In the genomic region with DNA sequence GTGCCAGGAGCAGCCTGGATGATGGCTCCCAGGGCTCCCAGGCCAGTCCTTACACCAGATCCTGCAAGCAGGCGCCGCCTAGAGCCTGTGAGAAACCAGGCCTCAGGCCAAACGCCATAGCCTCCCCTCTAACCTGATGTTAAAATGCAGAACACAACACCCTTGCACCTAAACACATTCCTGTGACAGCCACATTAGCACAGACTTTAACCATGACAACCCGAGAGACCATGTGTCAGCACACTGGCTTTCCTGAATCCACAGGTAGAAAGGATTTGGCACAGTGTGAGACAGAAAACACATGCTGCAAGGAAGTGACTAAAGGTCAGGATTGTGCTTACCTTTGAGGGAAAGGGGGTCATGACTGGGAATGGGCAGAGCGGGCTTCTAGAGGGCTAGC, we compare ENCODE assay signal across 3 cellular contexts.
A peak's percentile ranks its signal among the peaks of the same experiment; 100 is the strongest.
TF ChIP-seq lines count a peak whose summit lies in the region.

No MANE protein-coding gene starts in this region.

TF ChIP-seq in SK-N-SH treated with all-trans-retinoic acid at 6 μM for 48 hours, 23 proteins besides CTCF, POLR2A, EP300 and RAD21 (continued from another document):
- TF ChIP-seq, protein P1, sequence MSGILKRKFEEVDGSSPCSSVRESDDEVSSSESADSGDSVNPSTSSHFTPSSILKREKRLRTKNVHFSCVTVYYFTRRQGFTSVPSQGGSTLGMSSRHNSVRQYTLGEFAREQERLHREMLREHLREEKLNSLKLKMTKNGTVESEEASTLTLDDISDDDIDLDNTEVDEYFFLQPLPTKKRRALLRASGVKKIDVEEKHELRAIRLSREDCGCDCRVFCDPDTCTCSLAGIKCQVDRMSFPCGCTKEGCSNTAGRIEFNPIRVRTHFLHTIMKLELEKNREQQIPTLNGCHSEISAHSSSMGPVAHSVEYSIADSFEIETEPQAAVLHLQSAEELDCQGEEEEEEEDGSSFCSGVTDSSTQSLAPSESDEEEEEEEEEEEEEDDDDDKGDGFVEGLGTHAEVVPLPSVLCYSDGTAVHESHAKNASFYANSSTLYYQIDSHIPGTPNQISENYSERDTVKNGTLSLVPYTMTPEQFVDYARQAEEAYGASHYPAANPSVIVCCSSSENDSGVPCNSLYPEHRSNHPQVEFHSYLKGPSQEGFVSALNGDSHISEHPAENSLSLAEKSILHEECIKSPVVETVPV (CRISPR knock-in tag; IDR thresholded peaks at IDR 0.05) = no peak
- TF ChIP-seq ZC3H10 (CRISPR knock-in tag; IDR thresholded peaks at IDR 0.05) = no peak
- no peak for TF ChIP-seq TSHZ2 (CRISPR knock-in tag; IDR thresholded peaks at IDR 0.05)
- TF ChIP-seq ARNTL (CRISPR knock-in tag; IDR thresholded peaks at IDR 0.05; ENCODE audit: borderline replicate concordance, low read depth) = no peak
- no peak for TF ChIP-seq CREB5 (CRISPR knock-in tag; IDR thresholded peaks at IDR 0.05; ENCODE audit: low read depth)

TF ChIP-seq in SK-N-SH, 30 proteins besides CTCF, POLR2A, EP300 and RAD21 (continued from another document):
- TF ChIP-seq, protein P2, sequence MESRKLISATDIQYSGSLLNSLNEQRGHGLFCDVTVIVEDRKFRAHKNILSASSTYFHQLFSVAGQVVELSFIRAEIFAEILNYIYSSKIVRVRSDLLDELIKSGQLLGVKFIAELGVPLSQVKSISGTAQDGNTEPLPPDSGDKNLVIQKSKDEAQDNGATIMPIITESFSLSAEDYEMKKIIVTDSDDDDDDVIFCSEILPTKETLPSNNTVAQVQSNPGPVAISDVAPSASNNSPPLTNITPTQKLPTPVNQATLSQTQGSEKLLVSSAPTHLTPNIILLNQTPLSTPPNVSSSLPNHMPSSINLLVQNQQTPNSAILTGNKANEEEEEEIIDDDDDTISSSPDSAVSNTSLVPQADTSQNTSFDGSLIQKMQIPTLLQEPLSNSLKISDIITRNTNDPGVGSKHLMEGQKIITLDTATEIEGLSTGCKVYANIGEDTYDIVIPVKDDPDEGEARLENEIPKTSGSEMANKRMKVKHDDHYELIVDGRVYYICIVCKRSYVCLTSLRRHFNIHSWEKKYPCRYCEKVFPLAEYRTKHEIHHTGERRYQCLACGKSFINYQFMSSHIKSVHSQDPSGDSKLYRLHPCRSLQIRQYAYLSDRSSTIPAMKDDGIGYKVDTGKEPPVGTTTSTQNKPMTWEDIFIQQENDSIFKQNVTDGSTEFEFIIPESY (IDR thresholded peaks at IDR 0.05; ENCODE audit: borderline replicate concordance, low read depth) = no peak

TF ChIP-seq in HepG2, 621 proteins besides CTCF, POLR2A, EP300 and RAD21 (continued from another document and continues in another):
- TF ChIP-seq ZMYM4 (CRISPR knock-in tag; IDR thresholded peaks at IDR 0.05) (peak; percentile 59; the same call in 1 of the 2 replicates), MYPOP (CRISPR knock-in tag; IDR thresholded peaks at IDR 0.05) (no peak), SPEN (CRISPR knock-in tag; IDR thresholded peaks at IDR 0.05; ENCODE audit: low read depth) (no peak), ZBTB7A (CRISPR knock-in tag; IDR thresholded peaks at IDR 0.05) (no peak), HNRNPLL (IDR thresholded peaks at IDR 0.05; ENCODE audit: low read depth, low read length, poor library complexity, severe bottlenecking) (no peak), BORCS8-MEF2B (CRISPR knock-in tag; IDR thresholded peaks at IDR 0.05) (no peak), PLRG1 (conservative IDR thresholded peaks at IDR 0.05) (no peak), HNF4A (CRISPR knock-in tag; IDR thresholded peaks at IDR 0.05) (peak; percentile 73), CHCHD3 (CRISPR knock-in tag; IDR thresholded peaks at IDR 0.05) (no peak), NCOR1 (IDR thresholded peaks at IDR 0.05; ENCODE audit: borderline replicate concordance, low read length) (no peak), ZNF800 (CRISPR knock-in tag; IDR thresholded peaks at IDR 0.05) (no peak), ZKSCAN5 (CRISPR knock-in tag; IDR thresholded peaks at IDR 0.05) (no peak), ZBTB25 (CRISPR knock-in tag; IDR thresholded peaks at IDR 0.05) (no peak), PRDM15 (CRISPR knock-in tag; IDR thresholded peaks at IDR 0.05) (no peak), TRIM24 (CRISPR knock-in tag; IDR thresholded peaks at IDR 0.05) (no peak), ZNF615 (CRISPR knock-in tag; IDR thresholded peaks at IDR 0.05; ENCODE audit: borderline replicate concordance) (no peak), ZNF260 (CRISPR knock-in tag; IDR thresholded peaks at IDR 0.05; ENCODE audit: borderline replicate concordance, low read depth) (no peak), RFX5 (IDR thresholded peaks at IDR 0.05; ENCODE audit: low read depth, low read length) (no peak), SP140L (CRISPR knock-in tag; IDR thresholded peaks at IDR 0.05; ENCODE audit: borderline replicate concordance) (no peak), MYC (CRISPR knock-in tag; IDR thresholded peaks at IDR 0.05; ENCODE audit: borderline replicate concordance) (0 out of 2 replicates have a peak, but pooled peaks have one; percentile 35), ZNF773 (CRISPR knock-in tag; IDR thresholded peaks at IDR 0.05; ENCODE audit: borderline replicate concordance) (no peak)
- TF ChIP-seq, protein P3, sequence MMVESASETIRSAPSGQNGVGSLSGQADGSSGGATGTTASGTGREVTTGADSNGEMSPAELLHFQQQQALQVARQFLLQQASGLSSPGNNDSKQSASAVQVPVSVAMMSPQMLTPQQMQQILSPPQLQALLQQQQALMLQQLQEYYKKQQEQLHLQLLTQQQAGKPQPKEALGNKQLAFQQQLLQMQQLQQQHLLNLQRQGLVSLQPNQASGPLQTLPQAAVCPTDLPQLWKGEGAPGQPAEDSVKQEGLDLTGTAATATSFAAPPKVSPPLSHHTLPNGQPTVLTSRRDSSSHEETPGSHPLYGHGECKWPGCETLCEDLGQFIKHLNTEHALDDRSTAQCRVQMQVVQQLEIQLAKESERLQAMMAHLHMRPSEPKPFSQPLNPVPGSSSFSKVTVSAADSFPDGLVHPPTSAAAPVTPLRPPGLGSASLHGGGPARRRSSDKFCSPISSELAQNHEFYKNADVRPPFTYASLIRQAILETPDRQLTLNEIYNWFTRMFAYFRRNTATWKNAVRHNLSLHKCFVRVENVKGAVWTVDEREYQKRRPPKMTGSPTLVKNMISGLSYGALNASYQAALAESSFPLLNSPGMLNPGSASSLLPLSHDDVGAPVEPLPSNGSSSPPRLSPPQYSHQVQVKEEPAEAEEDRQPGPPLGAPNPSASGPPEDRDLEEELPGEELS (CRISPR knock-in tag; IDR thresholded peaks at IDR 0.05) = peak; percentile 51; the same call in 1 of the 2 replicates
- TF ChIP-seq, protein P4, sequence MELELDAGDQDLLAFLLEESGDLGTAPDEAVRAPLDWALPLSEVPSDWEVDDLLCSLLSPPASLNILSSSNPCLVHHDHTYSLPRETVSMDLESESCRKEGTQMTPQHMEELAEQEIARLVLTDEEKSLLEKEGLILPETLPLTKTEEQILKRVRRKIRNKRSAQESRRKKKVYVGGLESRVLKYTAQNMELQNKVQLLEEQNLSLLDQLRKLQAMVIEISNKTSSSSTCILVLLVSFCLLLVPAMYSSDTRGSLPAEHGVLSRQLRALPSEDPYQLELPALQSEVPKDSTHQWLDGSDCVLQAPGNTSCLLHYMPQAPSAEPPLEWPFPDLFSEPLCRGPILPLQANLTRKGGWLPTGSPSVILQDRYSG (CRISPR knock-in tag; IDR thresholded peaks at IDR 0.05) = no peak
- TF ChIP-seq, protein P5, sequence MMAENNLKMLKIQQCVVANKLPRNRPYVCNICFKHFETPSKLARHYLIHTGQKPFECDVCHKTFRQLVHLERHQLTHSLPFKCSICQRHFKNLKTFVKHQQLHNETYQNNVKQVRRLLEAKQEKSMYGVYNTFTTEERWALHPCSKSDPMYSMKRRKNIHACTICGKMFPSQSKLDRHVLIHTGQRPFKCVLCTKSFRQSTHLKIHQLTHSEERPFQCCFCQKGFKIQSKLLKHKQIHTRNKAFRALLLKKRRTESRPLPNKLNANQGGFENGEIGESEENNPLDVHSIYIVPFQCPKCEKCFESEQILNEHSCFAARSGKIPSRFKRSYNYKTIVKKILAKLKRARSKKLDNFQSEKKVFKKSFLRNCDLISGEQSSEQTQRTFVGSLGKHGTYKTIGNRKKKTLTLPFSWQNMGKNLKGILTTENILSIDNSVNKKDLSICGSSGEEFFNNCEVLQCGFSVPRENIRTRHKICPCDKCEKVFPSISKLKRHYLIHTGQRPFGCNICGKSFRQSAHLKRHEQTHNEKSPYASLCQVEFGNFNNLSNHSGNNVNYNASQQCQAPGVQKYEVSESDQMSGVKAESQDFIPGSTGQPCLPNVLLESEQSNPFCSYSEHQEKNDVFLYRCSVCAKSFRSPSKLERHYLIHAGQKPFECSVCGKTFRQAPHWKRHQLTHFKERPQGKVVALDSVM (CRISPR knock-in tag; IDR thresholded peaks at IDR 0.05) = no peak
- TF ChIP-seq, protein P6, sequence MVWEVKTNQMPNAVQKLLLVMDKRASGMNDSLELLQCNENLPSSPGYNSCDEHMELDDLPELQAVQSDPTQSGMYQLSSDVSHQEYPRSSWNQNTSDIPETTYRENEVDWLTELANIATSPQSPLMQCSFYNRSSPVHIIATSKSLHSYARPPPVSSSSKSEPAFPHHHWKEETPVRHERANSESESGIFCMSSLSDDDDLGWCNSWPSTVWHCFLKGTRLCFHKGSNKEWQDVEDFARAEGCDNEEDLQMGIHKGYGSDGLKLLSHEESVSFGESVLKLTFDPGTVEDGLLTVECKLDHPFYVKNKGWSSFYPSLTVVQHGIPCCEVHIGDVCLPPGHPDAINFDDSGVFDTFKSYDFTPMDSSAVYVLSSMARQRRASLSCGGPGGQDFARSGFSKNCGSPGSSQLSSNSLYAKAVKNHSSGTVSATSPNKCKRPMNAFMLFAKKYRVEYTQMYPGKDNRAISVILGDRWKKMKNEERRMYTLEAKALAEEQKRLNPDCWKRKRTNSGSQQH (CRISPR knock-in tag; IDR thresholded peaks at IDR 0.05; ENCODE audit: low read depth) = no peak
- TF ChIP-seq, protein P7, sequence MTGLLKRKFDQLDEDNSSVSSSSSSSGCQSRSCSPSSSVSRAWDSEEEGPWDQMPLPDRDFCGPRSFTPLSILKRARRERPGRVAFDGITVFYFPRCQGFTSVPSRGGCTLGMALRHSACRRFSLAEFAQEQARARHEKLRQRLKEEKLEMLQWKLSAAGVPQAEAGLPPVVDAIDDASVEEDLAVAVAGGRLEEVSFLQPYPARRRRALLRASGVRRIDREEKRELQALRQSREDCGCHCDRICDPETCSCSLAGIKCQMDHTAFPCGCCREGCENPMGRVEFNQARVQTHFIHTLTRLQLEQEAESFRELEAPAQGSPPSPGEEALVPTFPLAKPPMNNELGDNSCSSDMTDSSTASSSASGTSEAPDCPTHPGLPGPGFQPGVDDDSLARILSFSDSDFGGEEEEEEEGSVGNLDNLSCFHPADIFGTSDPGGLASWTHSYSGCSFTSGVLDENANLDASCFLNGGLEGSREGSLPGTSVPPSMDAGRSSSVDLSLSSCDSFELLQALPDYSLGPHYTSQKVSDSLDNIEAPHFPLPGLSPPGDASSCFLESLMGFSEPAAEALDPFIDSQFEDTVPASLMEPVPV (CRISPR knock-in tag; IDR thresholded peaks at IDR 0.05) = no peak
